ENCODE assay signal across 8 cellular contexts in genomic region chr16:79599837-79600635, GRCh38. TPM values are rescaled to one million over a fixed set of nuclear protein-coding genes. Genes with fewer than 3 reads are reported as not detected.
DNase-seq lines count a peak whose midpoint lies in the region; TF ChIP-seq lines count a peak whose summit lies in the region.

No MANE protein-coding gene starts in this region.

- H3K9me3 ChIP-seq in Karpas-422 (ENCODE audit: low read length) = no peaks in the 10 kb centered on the region
- no peaks in the 10 kb centered on the region for H3K9me3 ChIP-seq in duodenal mucosa (ENCODE audit: control insufficient read depth in 1 of 2, low read length in 2 of 2)

- no peaks in the 10 kb centered on the region for H3K27me3 ChIP-seq in Karpas-422 (ENCODE audit: low read length)
- no peaks in the 10 kb centered on the region for H3K27me3 ChIP-seq in duodenal mucosa (ENCODE audit: control insufficient read depth in 1 of 2, insufficient read depth in 2 of 2, low read length in 2 of 2)

- H3K27ac ChIP-seq in Karpas-422 (ENCODE audit: low read length) = no peak overlapping the region
- H3K27ac ChIP-seq in duodenal mucosa (ENCODE audit: low read depth, low read length) = peak overlapping the region; percentile 91

- no peak overlapping the region for H3K9ac ChIP-seq in Karpas-422 (ENCODE audit: low read length)
- peak overlapping the region; percentile 78 to 82 for H3K9ac ChIP-seq in duodenal mucosa (ENCODE audit: low read depth in 1 of 2, low read length in 2 of 2)

- peak overlapping the region; percentile 58 for H3K4me2 ChIP-seq in Karpas-422 (ENCODE audit: low read depth, low read length, poor library complexity, severe bottlenecking)

- H3K36me3 ChIP-seq in Karpas-422 (ENCODE audit: insufficient read depth, low read length) = no peaks in the 10 kb centered on the region
- H3K36me3 ChIP-seq in duodenal mucosa (ENCODE audit: control insufficient read depth in 1 of 2, insufficient read depth in 2 of 2, low read length in 2 of 2) = peaks cover 0 to 6% of the 10 kb centered on the region in 2 donors

- no peak for TF ChIP-seq CTCF in GM13976 (IDR thresholded peaks at IDR 0.05; ENCODE audit: borderline replicate concordance, control extremely low read depth, extremely low read depth, insufficient read depth, missing control alignments)
- no peak for TF ChIP-seq CTCF in WI38 (IDR thresholded peaks at IDR 0.05; ENCODE audit: low read depth, low read length)
- no peak for TF ChIP-seq CTCF in lower leg skin (IDR thresholded peaks at IDR 0.05)

- intact Hi-C loops in lower leg skin (cut with DNase I; ENCODE audit: low total_unique reads) = no loop called here

- H3K9me2 ChIP-seq in Karpas-422 (replicated peaks; ENCODE audit: insufficient read depth, low read length) = no peaks in the 10 kb centered on the region

- H3K4me1 ChIP-seq in Karpas-422 (ENCODE audit: low read length) (no peaks in the 10 kb centered on the region), duodenal mucosa (ENCODE audit: control insufficient read depth in 1 of 2, insufficient read depth in 2 of 2, low read length in 2 of 2) (peaks cover 10 to 11% of the 10 kb centered on the region in 2 donors)

- no peaks in the 10 kb centered on the region for H3K79me2 ChIP-seq in Karpas-422 (ENCODE audit: low read length)

- 1% methylated on average over 34 to 40 of the region's 84 CpGs for WGBS in lower leg skin, 2 donors

- peak; percentile 34 for DNase-seq in GM13976 (ENCODE audit: low spot score)
- DNase-seq in Karpas-422 = peak; percentile 50
- peak in 1 of 2 donors; percentile 92 for DNase-seq in lower leg skin (ENCODE audit: low spot score in 2 of 2)
- peak; percentile 56 for DNase-seq in stimulated activated naive CD4-positive, alpha-beta T cell treated with Interleukin-2 at 50 U/mL for 16 hours (lab: John Stamatoyannopoulos, UW)
- no peak for DNase-seq in OCI-M1 (lab: John Stamatoyannopoulos, UW)
- no peak for DNase-seq in T1000 (lab: John Stamatoyannopoulos, UW)

- TF ChIP-seq POLR2A in lower leg skin (IDR thresholded peaks at IDR 0.05) = no peak

- in situ Hi-C loops in GM13976 (cut with MboI; ENCODE audit: low sequenced_read_pairs, unreplicated experiment) = loop anchor here (25.0 kb wide), 1 partner anchor 862 kb away; no protein-coding TSS in a partner anchor

- H3K4me3 ChIP-seq in Karpas-422 (ENCODE audit: low read length) (no peak overlapping the region), WI38 (ENCODE audit: low read depth, low read length) (0 out of 2 replicates have a peak overlapping the region, but pooled peaks have one; percentile 0), duodenal mucosa (ENCODE audit: low read depth in 1 of 2, low read length in 2 of 2) (peak overlapping the region; percentile 85 to 90), lower leg skin (ENCODE audit: low read depth, poor library complexity, severe bottlenecking) (peak overlapping the region; percentile 59)

- no peaks in the 10 kb centered on the region for H4K20me1 ChIP-seq in Karpas-422 (ENCODE audit: insufficient read depth, low read depth, low read length)

- H2AFZ ChIP-seq in Karpas-422 (ENCODE audit: low read length) = no peak overlapping the region

RNA-seq across cellular contexts. Expression of gene MAF, which starts 0.5 kb away (rescaled TPM):
- not detected in 2 replicates for total RNA-seq in Karpas-422 (2014; rRNA removed; shearing (Covaris generic); ENCODE audit: low replicate concordance)
- total RNA-seq in lower leg skin = 100 to 1,000 TPM in 3 of 4 donors, 10 to 100 TPM in 1; 72.4 to 205 (median 105) TPM

Comparison
In these comparisons a context has a peak if more than half of its experiments do, and no peak if none do; other contexts are left out.
1. DNase-seq: peak in GM13976 (single experiment), Karpas-422 (single experiment) and stimulated activated naive CD4-positive, alpha-beta T cell treated with Interleukin-2 at 50 U/mL for 16 hours (single experiment); none in OCI-M1 (single experiment) and T1000 (single experiment).
2. RNA of gene MAF, which starts 0.5 kb away (total RNA-seq): 72.4 to 205 TPM in lower leg skin; not detected in Karpas-422; every median in the first group is over 10 times any median in the second.